Comparison of ENCODE assay signal across 12 cellular contexts in genomic region chr6:73455865-73456629, GRCh38. TPM values are rescaled to one million over a fixed set of nuclear protein-coding genes. Genes with fewer than 3 reads are reported as not detected.
DNase-seq lines count a peak whose midpoint lies in the region; ATAC-seq and TF ChIP-seq lines count a peak whose summit lies in the region.
"Had no signal": no experiment of that assay in that cellular context is flagged by ENCODE, and none has a peak within 500 bp of the region (broad histone marks: within the 10 kb centered on the region; RNA-seq: fewer than 3 reads in every experiment).

No MANE protein-coding gene starts in this region.

- H2AFZ ChIP-seq in PC-9 (no peak overlapping the region), OCI-LY7 (ENCODE audit: low read length) (no peak overlapping the region)

- H3K36me3 ChIP-seq in PC-9 (ENCODE audit: low read depth): no peaks in the 10 kb centered on the region
- no peaks in the 10 kb centered on the region for H3K36me3 ChIP-seq in spleen
- H3K36me3 ChIP-seq in OCI-LY7 (ENCODE audit: insufficient read depth, low read length): no peaks in the 10 kb centered on the region
- H3K36me3 ChIP-seq: tibial nerve had no signal

- H3K4me2 ChIP-seq in PC-9: peak overlapping the region; percentile 13; the same call in 1 of the 2 replicates
- no peak overlapping the region for H3K4me2 ChIP-seq in OCI-LY7 (ENCODE audit: low read length)

- no peak for TF ChIP-seq POLR2A in spleen (IDR thresholded peaks at IDR 0.05)

- H3K4me1 Mint-ChIP-seq in activated naive CD4-positive, alpha-beta T cell treated with anti-CD3 and anti-CD28 coated beads, Interleukin-2, amount 50 U/mL, for 24 hours: peaks cover 11% of the 10 kb centered on the region
- H3K4me1 Mint-ChIP-seq in activated naive CD4-positive, alpha-beta T cell treated with anti-CD3 and anti-CD28 coated beads, Interleukin-2, amount 10 ng/mL, durations not matched to agents 7 days and 5 days: peaks cover 61% of the 10 kb centered on the region
- H3K4me1 Mint-ChIP-seq in dendritic cell treated with granulocyte-macrophage colony-stimulating factor and Interleukin-4, amounts not matched to agents 40 ng/mL and 50 ng/mL, for 4 days (ENCODE audit: low read depth): peaks cover 56% of the 10 kb centered on the region

- H3K27ac ChIP-seq in PC-9 (peak overlapping the region; percentile 24; the same call in 1 of the 2 replicates), spleen (peak overlapping the region in 6 of 8 donors; percentile 16 to 86 (median 77)), OCI-LY7 (ENCODE audit: low read depth, low read length, poor library complexity, severe bottlenecking) (no peak overlapping the region)
- H3K27ac ChIP-seq: tibial nerve had no signal

- BruUV-seq in PC-9 (replicated peaks; lab: Mats Ljungman, UMichigan): no TSS peak
- no TSS peak for BruUV-seq in OCI-LY7 (replicated peaks; lab: Mats Ljungman, UMichigan)

- POLR2A ChIA-PET in PC-9 (lab: Charles Lee; ENCODE audit: unreplicated experiment) (no interaction called here), OCI-LY7 (lab: Charles Lee) (no interaction called here)

- CTCF ChIA-PET in activated naive CD4-positive, alpha-beta T cell treated with anti-CD3 and anti-CD28 coated beads, Interleukin-2, amount 10 ng/mL, durations not matched to agents 7 days and 5 days (lab: Charles Lee): no interaction called here
- CTCF ChIA-PET in PC-9 (lab: Charles Lee) (interaction anchor here (0.6 kb wide), 1 partner anchor 18 kb away, joined by 4 read pairs; no protein-coding TSS in a partner anchor), OCI-LY7 (lab: Charles Lee; ENCODE audit: unreplicated experiment) (no interaction called here)

- intact Hi-C loops in PC-9 (cut with micrococcal nuclease; ENCODE audit: unreplicated experiment) (no loop called here), spleen (cut with DNase I; ENCODE audit: low total_unique reads) (no loop called here), OCI-LY7 (cut with micrococcal nuclease; ENCODE audit: unreplicated experiment) (no loop called here)
- intact Hi-C loops in dendritic cell treated with granulocyte-macrophage colony-stimulating factor and Interleukin-4, amounts not matched to agents 40 ng/mL and 50 ng/mL, for 4 days (cut with micrococcal nuclease): no loop called here

- no peaks in the 10 kb centered on the region for H3K27me3 ChIP-seq in PC-9 (ENCODE audit: insufficient read depth, low read depth)
- H3K27me3 ChIP-seq in spleen (replicated peaks in 1 of 7): no peaks in the 10 kb centered on the region
- H3K27me3 ChIP-seq: tibial nerve had no signal

- no peaks in the 10 kb centered on the region for H3K9me2 ChIP-seq in PC-9 (ENCODE audit: insufficient read depth)
- H3K9me2 ChIP-seq in OCI-LY7 (ENCODE audit: insufficient read depth, low read length): no peaks in the 10 kb centered on the region

- H3F3A ChIP-seq in PC-9 (ENCODE audit: insufficient read depth, low read depth): peaks cover 39% of the 10 kb centered on the region

- H3K4me1 ChIP-seq in PC-9 (replicated peaks; ENCODE audit: insufficient read depth): peaks cover 15% of the 10 kb centered on the region
- H3K4me1 ChIP-seq in spleen: peaks cover 0 to 77% (median 26%) of the 10 kb centered on the region in 6 donors
- H3K4me1 ChIP-seq in OCI-LY7 (ENCODE audit: insufficient read depth, low read length, poor library complexity, severe bottlenecking): peaks cover 30% of the 10 kb centered on the region

- H3K27ac Mint-ChIP-seq in activated naive CD4-positive, alpha-beta T cell treated with anti-CD3 and anti-CD28 coated beads, Interleukin-2, amount 50 U/mL, for 24 hours: peak overlapping the region; percentile 24
- no peak overlapping the region for H3K27ac Mint-ChIP-seq in activated naive CD4-positive, alpha-beta T cell treated with anti-CD3 and anti-CD28 coated beads, Interleukin-2, amount 10 ng/mL, durations not matched to agents 7 days and 5 days
- peak overlapping the region; percentile 70 for H3K27ac Mint-ChIP-seq in dendritic cell treated with granulocyte-macrophage colony-stimulating factor and Interleukin-4, amounts not matched to agents 40 ng/mL and 50 ng/mL, for 4 days

- no peaks in the 10 kb centered on the region for H3K9me3 Mint-ChIP-seq in activated naive CD4-positive, alpha-beta T cell treated with anti-CD3 and anti-CD28 coated beads, Interleukin-2, amount 50 U/mL, for 24 hours
- no peaks in the 10 kb centered on the region for H3K9me3 Mint-ChIP-seq in activated naive CD4-positive, alpha-beta T cell treated with anti-CD3 and anti-CD28 coated beads, Interleukin-2, amount 10 ng/mL, durations not matched to agents 7 days and 5 days
- no peaks in the 10 kb centered on the region for H3K9me3 Mint-ChIP-seq in dendritic cell treated with granulocyte-macrophage colony-stimulating factor and Interleukin-4, amounts not matched to agents 40 ng/mL and 50 ng/mL, for 4 days

- H3K79me2 ChIP-seq in PC-9 (ENCODE audit: low read depth): peaks cover 21% of the 10 kb centered on the region
- H3K79me2 ChIP-seq in OCI-LY7 (ENCODE audit: insufficient read depth, low read depth, low read length): no peaks in the 10 kb centered on the region

- no peaks in the 10 kb centered on the region for H3K27me3 Mint-ChIP-seq in activated naive CD4-positive, alpha-beta T cell treated with anti-CD3 and anti-CD28 coated beads, Interleukin-2, amount 50 U/mL, for 24 hours
- H3K27me3 Mint-ChIP-seq in activated naive CD4-positive, alpha-beta T cell treated with anti-CD3 and anti-CD28 coated beads, Interleukin-2, amount 10 ng/mL, durations not matched to agents 7 days and 5 days: no peaks in the 10 kb centered on the region
- H3K27me3 Mint-ChIP-seq in dendritic cell treated with granulocyte-macrophage colony-stimulating factor and Interleukin-4, amounts not matched to agents 40 ng/mL and 50 ng/mL, for 4 days: no peaks in the 10 kb centered on the region

- DNase-seq in activated naive CD4-positive, alpha-beta T cell treated with anti-CD3 and anti-CD28 coated beads, Interleukin-2, amount 10 ng/mL, durations not matched to agents 7 days and 5 days: no peak
- DNase-seq in PC-9 (no peak), spleen (no peak), OCI-LY7 (ENCODE audit: low spot score) (no peak), NCI-H1048 (lab: John Stamatoyannopoulos, UW) (no peak)
- DNase-seq: activated CD4-positive, CD25-positive, alpha-beta regulatory T cell treated with anti-CD3 and anti-CD28 coated beads, Interleukin-2, amount 50 U/mL, for 72 hours; kidney glomerular epithelial cell; NCI-H187 had no signal

- H4K20me1 ChIP-seq in PC-9 (ENCODE audit: insufficient read depth) (no peaks in the 10 kb centered on the region), OCI-LY7 (ENCODE audit: insufficient read depth, low read length) (no peaks in the 10 kb centered on the region)

- H3K4me3 ChIP-seq in PC-9 (no peak overlapping the region), spleen (no peak overlapping the region), OCI-LY7 (ENCODE audit: low read depth, low read length, poor library complexity, severe bottlenecking) (no peak overlapping the region)
- H3K4me3 ChIP-seq: tibial nerve had no signal

- H3K36me3 Mint-ChIP-seq in activated naive CD4-positive, alpha-beta T cell treated with anti-CD3 and anti-CD28 coated beads, Interleukin-2, amount 50 U/mL, for 24 hours: no peaks in the 10 kb centered on the region
- peaks cover 16% of the 10 kb centered on the region for H3K36me3 Mint-ChIP-seq in activated naive CD4-positive, alpha-beta T cell treated with anti-CD3 and anti-CD28 coated beads, Interleukin-2, amount 10 ng/mL, durations not matched to agents 7 days and 5 days
- H3K36me3 Mint-ChIP-seq in dendritic cell treated with granulocyte-macrophage colony-stimulating factor and Interleukin-4, amounts not matched to agents 40 ng/mL and 50 ng/mL, for 4 days (ENCODE audit: low read depth): peaks cover 11% of the 10 kb centered on the region

- no peak overlapping the region for H3K4me3 Mint-ChIP-seq in activated naive CD4-positive, alpha-beta T cell treated with anti-CD3 and anti-CD28 coated beads, Interleukin-2, amount 50 U/mL, for 24 hours
- H3K4me3 Mint-ChIP-seq in activated naive CD4-positive, alpha-beta T cell treated with anti-CD3 and anti-CD28 coated beads, Interleukin-2, amount 10 ng/mL, durations not matched to agents 7 days and 5 days: no peak overlapping the region
- no peak overlapping the region for H3K4me3 Mint-ChIP-seq in dendritic cell treated with granulocyte-macrophage colony-stimulating factor and Interleukin-4, amounts not matched to agents 40 ng/mL and 50 ng/mL, for 4 days

- H3K9me3 ChIP-seq in PC-9 (ENCODE audit: insufficient read depth, low read depth) (no peaks in the 10 kb centered on the region), spleen (no peaks in the 10 kb centered on the region), OCI-LY7 (ENCODE audit: low read length) (no peaks in the 10 kb centered on the region)
- H3K9me3 ChIP-seq: tibial nerve had no signal

- no peak for ATAC-seq in HG03565 (IDR thresholded peaks at IDR 0.05; ENCODE audit: unreplicated experiment)

- 38 to 61% (median 50%) methylated on average over 3 of the region's 3 CpGs for WGBS in spleen, 5 donors

- TF ChIP-seq CTCF in PC-9 (conservative IDR thresholded peaks at IDR 0.05) (no peak), spleen (IDR thresholded peaks at IDR 0.05 in 8 of 11, conservative IDR thresholded peaks at IDR 0.05 in 3 of 11) (no peak), OCI-LY7 (conservative IDR thresholded peaks at IDR 0.05; ENCODE audit: low read length) (no peak)

RNA-seq across cellular contexts. Expression of gene CGAS, which starts 4.0 kb away (rescaled TPM):
- 25.5 and 26.1 TPM in 2 replicates for total RNA-seq in PC-9 (2021)
- total RNA-seq in spleen: 10 to 100 TPM; 14.4 to 24.3 (median 20.9) TPM
- polyA plus RNA-seq in spleen: 1 to 10 TPM; 3.2 to 8.8 (median 3.5) TPM
- total RNA-seq in OCI-LY7 (2014; rRNA removed; shearing (Covaris generic)): 0.18 and 1.3 TPM in 2 replicates
- 0.40 and 0.42 TPM in 2 replicates for total RNA-seq in OCI-LY7 (2022)

RNA-seq across cellular contexts. Expression of gene MTO1, which starts 5.5 kb away (rescaled TPM):
- 27.2 and 29.3 TPM in 2 replicates for total RNA-seq in PC-9 (2021)
- total RNA-seq in spleen: 10 to 100 TPM; 31.7 to 50.2 (median 45.3) TPM
- polyA plus RNA-seq in spleen: 10 to 100 TPM; 17.8 to 26.4 (median 23.6) TPM
- total RNA-seq in OCI-LY7 (2014; rRNA removed; shearing (Covaris generic)): 44.0 and 63.8 TPM in 2 replicates
- 72.5 and 90.3 TPM in 2 replicates for total RNA-seq in OCI-LY7 (2022)

Comparison
In these comparisons a context has a peak if more than half of its experiments do, and no peak if none do; other contexts are left out.
1. RNA of gene CGAS, which starts 4.0 kb away (total RNA-seq): 25.5 to 26.1 TPM in PC-9 and 14.4 to 24.3 TPM in spleen; 0.18 to 1.3 TPM in OCI-LY7; every median in the first group is over 4 times any median in the second.